8 cellular contexts compared by ENCODE assay signal in genomic region chr6:3251462-3252314, GRCh38. TPM values are rescaled to one million over a fixed set of nuclear protein-coding genes. Genes with fewer than 3 reads are reported as not detected.
DNase-seq lines count a peak whose midpoint lies in the region; ATAC-seq and TF ChIP-seq lines count a peak whose summit lies in the region.

No MANE protein-coding gene starts in this region.

- peak; percentile 62 for ATAC-seq in GM21360 (IDR thresholded peaks at IDR 0.05; ENCODE audit: unreplicated experiment)

- H3K36me3 ChIP-seq in Peyer's patch = no peaks in the 10 kb centered on the region
- no peaks in the 10 kb centered on the region for H3K36me3 ChIP-seq in neuronal stem cell (replicated peaks in 1 of 2; ENCODE audit: control insufficient read depth in 2 of 2, insufficient read depth in 2 of 2, low read length in 2 of 2)
- no peaks in the 10 kb centered on the region for H3K36me3 ChIP-seq in stomach

- H2BK120ac ChIP-seq in neuronal stem cell (ENCODE audit: low read depth, low read length) = no peak overlapping the region

- H2AK5ac ChIP-seq in neuronal stem cell (ENCODE audit: low read depth, low read length) = peak overlapping the region; percentile 58

- peak; percentile 97 for TF ChIP-seq CTCF in C4-2B (conservative IDR thresholded peaks at IDR 0.05)
- peak; percentile 89 to 98 (median 96) for TF ChIP-seq CTCF in Peyer's patch (IDR thresholded peaks at IDR 0.05)
- peak; percentile 99 for TF ChIP-seq CTCF in fibroblast of mammary gland (conservative IDR thresholded peaks at IDR 0.05; ENCODE audit: control insufficient read depth, insufficient read depth, low read depth, low read length)
- peak in 5 of 7 experiments; percentile 96 to 99 (median 98) for TF ChIP-seq CTCF in stomach (IDR thresholded peaks at IDR 0.05)

- H3K4me1 ChIP-seq in Peyer's patch (peaks cover 0 to 16% (median 0%) of the 10 kb centered on the region in 4 donors), neuronal stem cell (ENCODE audit: control insufficient read depth in 2 of 2, insufficient read depth in 1 of 2, low read depth in 1 of 2, low read length in 2 of 2) (peaks cover 22 to 35% of the 10 kb centered on the region in 2 donors), stomach (peaks cover 12 to 34% (median 26%) of the 10 kb centered on the region in 4 donors)

- TF ChIP-seq POLR2A in Peyer's patch (IDR thresholded peaks at IDR 0.05) (no peak), stomach (IDR thresholded peaks at IDR 0.05) (no peak)

- WGBS in neuronal stem cell (ENCODE audit: extremely low coverage in 2 of 2, insufficient read length in 2 of 2, insufficient replicate concordance in 1 of 2), 2 donors = no CpG with 5 or more reads among the region's 20 CpGs
- WGBS in stomach, 5 donors = 33 to 36% (median 35%) methylated on average over 20 of the region's 20 CpGs

- peak overlapping the region; percentile 91 for H2BK12ac ChIP-seq in neuronal stem cell (ENCODE audit: low read length)

- DNase-seq in LHCN-M2 (ENCODE audit: low read depth) (peak; percentile 73), Peyer's patch (peak; percentile 74 to 93 (median 89)), fibroblast of mammary gland (ENCODE audit: low read depth) (peak; percentile 77), neuronal stem cell (ENCODE audit: low spot score) (peak; percentile 76), stomach (peak; percentile 89)
- peak; percentile 88 to 89 for DNase-seq in activated T-cell treated with anti-CD3 and anti-CD28 coated beads, Interleukin-2, amount 50 U/mL, for 48 hours

- H3K9me3 ChIP-seq in Peyer's patch = no peaks in the 10 kb centered on the region
- no peaks in the 10 kb centered on the region for H3K9me3 ChIP-seq in neuronal stem cell (replicated peaks in 1 of 2; ENCODE audit: control insufficient read depth in 2 of 2, insufficient read depth in 1 of 2, low read depth in 1 of 2, low read length in 2 of 2)
- H3K9me3 ChIP-seq in stomach = no peaks in the 10 kb centered on the region

- H2AFZ ChIP-seq in neuronal stem cell (ENCODE audit: low read length) = peak overlapping the region; percentile 66

- no peaks in the 10 kb centered on the region for H3K79me1 ChIP-seq in neuronal stem cell (ENCODE audit: low read depth, low read length)

- intact Hi-C loops in stomach (cut with DNase I; ENCODE audit: low total_unique reads) = loop anchor here (10.0 kb wide), 1 partner anchor 127 kb away; no protein-coding TSS in a partner anchor

- H3K27ac ChIP-seq in C4-2B (no peak overlapping the region), Peyer's patch (no peak overlapping the region), neuronal stem cell (replicated peaks; ENCODE audit: low read length) (no peak overlapping the region), stomach (no peak overlapping the region)

- no peak overlapping the region for H2BK5ac ChIP-seq in neuronal stem cell (ENCODE audit: low read length)

- H3K4me2 ChIP-seq in neuronal stem cell (ENCODE audit: insufficient read depth, low read length, poor library complexity, severe bottlenecking) = no peak overlapping the region

- H2BK15ac ChIP-seq in neuronal stem cell (ENCODE audit: low read length) = no peak overlapping the region

- no peak overlapping the region for H4K91ac ChIP-seq in neuronal stem cell (ENCODE audit: low read depth, low read length, poor library complexity)

- H3K4me3 ChIP-seq in Peyer's patch (no peak overlapping the region), fibroblast of mammary gland (ENCODE audit: control insufficient read depth, low read depth, low read length) (no peak overlapping the region), neuronal stem cell (ENCODE audit: low read length in 2 of 2) (no peak overlapping the region), stomach (no peak overlapping the region)

- H3K14ac ChIP-seq in neuronal stem cell (ENCODE audit: low read length) = no peak overlapping the region

- no peak overlapping the region for H4K8ac ChIP-seq in neuronal stem cell (ENCODE audit: low read depth, low read length)

- H3K9ac ChIP-seq in neuronal stem cell (ENCODE audit: low read depth, low read length, poor library complexity) = peak overlapping the region; percentile 1

- H3K27me3 ChIP-seq in Peyer's patch (no peaks in the 10 kb centered on the region), neuronal stem cell (ENCODE audit: control insufficient read depth in 3 of 3, insufficient read depth in 3 of 3, low read depth in 1 of 3, low read length in 3 of 3) (no peaks in the 10 kb centered on the region), stomach (peaks cover 0 to 16% (median 0%) of the 10 kb centered on the region in 3 donors)

- no peak overlapping the region for H3K4ac ChIP-seq in neuronal stem cell (ENCODE audit: low read length)

- H3K18ac ChIP-seq in neuronal stem cell (ENCODE audit: low read length) = peak overlapping the region; percentile 80

- peak overlapping the region; percentile 21 for H3K23ac ChIP-seq in neuronal stem cell (ENCODE audit: low read depth, low read length, poor library complexity)

- TF ChIP-seq EP300 in stomach (IDR thresholded peaks at IDR 0.05) = no peak

RNA-seq across cellular contexts. Expression of gene PSMG4, which starts 7.1 kb away (rescaled TPM):
- total RNA-seq in LHCN-M2 (2014; rRNA removed) = 29.9 and 30.6 TPM in 2 replicates
- 25.7 TPM for polyA plus RNA-seq in LHCN-M2 (2012)
- 10 to 100 TPM in 3 of 4 donors, 1 to 10 TPM in 1; 6.6 to 16.8 (median 15.9) TPM for total RNA-seq in Peyer's patch
- 24.7 TPM for polyA plus RNA-seq in neuronal stem cell (2013, experiment 1 of 2)
- 24.4 TPM for polyA plus RNA-seq in neuronal stem cell (2013, experiment 2 of 2)
- 10 to 100 TPM in 2 of 5 donors, 1 to 10 TPM in 3; 4.0 to 92.7 (median 7.8) TPM for total RNA-seq in stomach
- polyA plus RNA-seq in stomach = 10 to 100 TPM; 36.2 to 48.4 (median 39.4) TPM

RNA-seq across cellular contexts. Expression of gene TUBB2B, which starts 24.2 kb away (rescaled TPM):
- total RNA-seq in LHCN-M2 (2014; rRNA removed) = 23.3 and 31.3 TPM in 2 replicates
- polyA plus RNA-seq in LHCN-M2 (2012) = 58.5 TPM
- 1 to 10 TPM; 2.4 to 7.4 (median 4.5) TPM for total RNA-seq in Peyer's patch
- 370 TPM for polyA plus RNA-seq in neuronal stem cell (2013, experiment 1 of 2)
- 372 TPM for polyA plus RNA-seq in neuronal stem cell (2013, experiment 2 of 2)
- 10 to 100 TPM in 1 of 5 donors, 1 to 10 TPM in 2, not detected in 2; 1.4 to 31.4 (median 4.6) TPM for total RNA-seq in stomach
- polyA plus RNA-seq in stomach = 1 to 10 TPM; 3.7 to 5.2 (median 4.1) TPM
